In the genomic region with DNA sequence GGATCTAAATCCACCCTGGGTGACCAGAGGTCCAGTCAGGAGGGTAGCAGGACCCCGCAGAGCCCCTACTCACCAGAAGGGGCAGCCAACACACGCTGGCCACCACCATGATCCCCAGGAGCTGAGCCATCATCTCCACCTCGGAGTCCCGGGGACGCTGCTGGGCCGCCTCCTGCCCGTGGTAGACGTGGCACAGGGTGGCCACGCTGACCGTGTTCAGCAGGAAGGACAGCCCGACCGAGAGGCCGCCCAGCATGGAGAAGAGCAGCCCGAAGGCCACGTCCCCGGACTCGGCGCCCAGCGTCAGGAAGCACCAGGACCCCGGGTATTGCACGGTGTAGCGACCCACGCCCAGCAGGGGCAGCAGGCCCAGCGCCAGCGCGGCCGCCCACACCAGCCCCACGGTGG, we compare ENCODE assay signal across 1 cellular context.
TF ChIP-seq lines count a peak whose summit lies in the region.

No MANE protein-coding gene starts in this region.

TF ChIP-seq in HCT116, 20 proteins besides CTCF, POLR2A, EP300 and RAD21 (continued from another document):
- TF ChIP-seq, protein P1, sequence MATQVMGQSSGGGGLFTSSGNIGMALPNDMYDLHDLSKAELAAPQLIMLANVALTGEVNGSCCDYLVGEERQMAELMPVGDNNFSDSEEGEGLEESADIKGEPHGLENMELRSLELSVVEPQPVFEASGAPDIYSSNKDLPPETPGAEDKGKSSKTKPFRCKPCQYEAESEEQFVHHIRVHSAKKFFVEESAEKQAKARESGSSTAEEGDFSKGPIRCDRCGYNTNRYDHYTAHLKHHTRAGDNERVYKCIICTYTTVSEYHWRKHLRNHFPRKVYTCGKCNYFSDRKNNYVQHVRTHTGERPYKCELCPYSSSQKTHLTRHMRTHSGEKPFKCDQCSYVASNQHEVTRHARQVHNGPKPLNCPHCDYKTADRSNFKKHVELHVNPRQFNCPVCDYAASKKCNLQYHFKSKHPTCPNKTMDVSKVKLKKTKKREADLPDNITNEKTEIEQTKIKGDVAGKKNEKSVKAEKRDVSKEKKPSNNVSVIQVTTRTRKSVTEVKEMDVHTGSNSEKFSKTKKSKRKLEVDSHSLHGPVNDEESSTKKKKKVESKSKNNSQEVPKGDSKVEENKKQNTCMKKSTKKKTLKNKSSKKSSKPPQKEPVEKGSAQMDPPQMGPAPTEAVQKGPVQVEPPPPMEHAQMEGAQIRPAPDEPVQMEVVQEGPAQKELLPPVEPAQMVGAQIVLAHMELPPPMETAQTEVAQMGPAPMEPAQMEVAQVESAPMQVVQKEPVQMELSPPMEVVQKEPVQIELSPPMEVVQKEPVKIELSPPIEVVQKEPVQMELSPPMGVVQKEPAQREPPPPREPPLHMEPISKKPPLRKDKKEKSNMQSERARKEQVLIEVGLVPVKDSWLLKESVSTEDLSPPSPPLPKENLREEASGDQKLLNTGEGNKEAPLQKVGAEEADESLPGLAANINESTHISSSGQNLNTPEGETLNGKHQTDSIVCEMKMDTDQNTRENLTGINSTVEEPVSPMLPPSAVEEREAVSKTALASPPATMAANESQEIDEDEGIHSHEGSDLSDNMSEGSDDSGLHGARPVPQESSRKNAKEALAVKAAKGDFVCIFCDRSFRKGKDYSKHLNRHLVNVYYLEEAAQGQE (IDR thresholded peaks at IDR 0.05; ENCODE audit: low read depth), result no peak
- TF ChIP-seq ZNF274 (IDR thresholded peaks at IDR 0.05; ENCODE audit: low read depth, low read length) (no peak), SRF (IDR thresholded peaks at IDR 0.05; ENCODE audit: low read depth) (no peak), JUND (IDR thresholded peaks at IDR 0.05) (no peak), CBX3 (IDR thresholded peaks at IDR 0.05; ENCODE audit: low read depth) (no peak)
